In genomic region chr2:36507408-36507812, GRCh38 we compare ENCODE assay signal across 1 cellular context.
TF ChIP-seq lines count a peak whose summit lies in the region.

No MANE protein-coding gene starts in this region.

TF ChIP-seq in GM23338, 12 proteins besides CTCF, POLR2A, EP300 and RAD21 (continued from another document):
- TF ChIP-seq ZNF462 (CRISPR knock-in tag; IDR thresholded peaks at IDR 0.05) (no peak; the same call in 1 of the 2 replicates), EZH2 (IDR thresholded peaks at IDR 0.05; ENCODE audit: low read depth, unreplicated experiment) (no peak)
